ENCODE assay signal across 15 cellular contexts in genomic region chr7:117688126-117688525, GRCh38.
DNase-seq lines count a peak whose midpoint lies in the region; ATAC-seq and TF ChIP-seq lines count a peak whose summit lies in the region.
"Had no signal": no experiment of that assay in that cellular context is flagged by ENCODE, and none has a peak within 500 bp of the region (broad histone marks: within the 10 kb centered on the region; RNA-seq: fewer than 3 reads in every experiment).

No MANE protein-coding gene starts in this region.

- ATAC-seq in RWPE2 (ENCODE audit: low read depth) (peak; percentile 90), esophagus mucosa (peak; percentile 99), HG03039 (IDR thresholded peaks at IDR 0.05; ENCODE audit: unreplicated experiment) (no peak), sciatic nerve (no peak)

- no peaks in the 10 kb centered on the region for H3K9me3 ChIP-seq in Caco-2
- H3K9me3 ChIP-seq in RWPE2 (ENCODE audit: severe bottlenecking), result no peaks in the 10 kb centered on the region
- H3K9me3 ChIP-seq in GM23248 (ENCODE audit: low read depth), result no peaks in the 10 kb centered on the region
- H3K9me3 ChIP-seq in effector memory CD4-positive, alpha-beta T cell (ENCODE audit: control insufficient read depth, low read length), result no peaks in the 10 kb centered on the region
- H3K9me3 ChIP-seq: BLaER1 had no signal

- intact Hi-C loops in Caco-2 (cut with micrococcal nuclease; ENCODE audit: unreplicated experiment), result no loop called here
- intact Hi-C loops in sciatic nerve (cut with DNase I), result no loop called here

- no peaks in the 10 kb centered on the region for H3F3A ChIP-seq in GM23248 (ENCODE audit: insufficient read depth)

- BruUV-seq in Caco-2 (replicated peaks; lab: Mats Ljungman, UMichigan), result no TSS peak

- H2AFZ ChIP-seq in GM23248, result no peak overlapping the region

- peak overlapping the region; percentile 91 for H3K27ac Mint-ChIP-seq in Caco-2 (ENCODE audit: unreplicated experiment)
- H3K27ac Mint-ChIP-seq: CD8-positive, alpha-beta memory T cell; H9 had no signal

- POLR2A ChIA-PET in Caco-2 (lab: Charles Lee), result interaction anchor here (1.8 kb wide), 1 partner anchor 15 kb away, joined by 4 read pairs; no protein-coding TSS in a partner anchor

- H3K4me2 ChIP-seq in GM23248 (ENCODE audit: unreplicated experiment), result no peak overlapping the region
- H3K4me2 ChIP-seq: BLaER1 had no signal

- no peak overlapping the region for H3K9ac ChIP-seq in GM23248
- H3K9ac ChIP-seq: BLaER1 had no signal

- peaks cover 19% of the 10 kb centered on the region for H3K36me3 Mint-ChIP-seq in Caco-2 (ENCODE audit: insufficient read depth, unreplicated experiment)

- 9 to 12% methylated on average over 2 of the region's 2 CpGs for whole genome bisulfite sequencing in GM23248 (ENCODE audit: low coverage in 1 of 2, low lambda C conversion rate in 2 of 2, missing lambda C conversion rate in 2 of 2), 2 experiments

- no peaks in the 10 kb centered on the region for H3K9me2 ChIP-seq in GM23248 (ENCODE audit: insufficient read depth)

- no peaks in the 10 kb centered on the region for H4K20me1 ChIP-seq in GM23248 (ENCODE audit: insufficient read depth)
- H4K20me1 ChIP-seq: BLaER1 had no signal

- TF ChIP-seq CTCF in Caco-2 (IDR thresholded peaks at IDR 0.05; ENCODE audit: insufficient read depth in 1 of 2, low read depth in 1 of 2, low read length in 1 of 2, severe bottlenecking in 1 of 2, unreplicated experiment in 1 of 2) (no peak), RWPE2 (IDR thresholded peaks at IDR 0.05; ENCODE audit: poor library complexity, severe bottlenecking) (no peak)

- DNase-seq in Caco-2 (peak in 1 of 2 experiments; percentile 29), RWPE2 (ENCODE audit: low spot score) (no peak), kidney tubule cell (ENCODE audit: low spot score) (peak; percentile 25), GM23248 (no peak), sciatic nerve (ENCODE audit: low spot score) (no peak)
- DNase-seq in effector memory CD4-positive, alpha-beta T cell, result no peak
- DNase-seq: 8988T; AML-193; CD8-positive, alpha-beta memory T cell; DMS 273 treated with DMSO at 0.1 percent for 48 hours; GOT3; H9 had no signal

- H3K27me3 ChIP-seq in Caco-2 (replicated peaks; ENCODE audit: control insufficient read depth, insufficient read depth, low read length) (no peaks in the 10 kb centered on the region), RWPE2 (ENCODE audit: insufficient read depth, poor library complexity, severe bottlenecking) (no peaks in the 10 kb centered on the region), GM23248 (replicated peaks; ENCODE audit: insufficient read depth) (no peaks in the 10 kb centered on the region)
- H3K27me3 ChIP-seq in effector memory CD4-positive, alpha-beta T cell (replicated peaks; ENCODE audit: control insufficient read depth, insufficient read depth, low read length, poor library complexity, severe bottlenecking), result no peaks in the 10 kb centered on the region
- H3K27me3 ChIP-seq: BLaER1 had no signal

- peak overlapping the region; percentile 42 for H3K27ac ChIP-seq in RWPE2 (ENCODE audit: poor library complexity, severe bottlenecking)
- H3K27ac ChIP-seq in GM23248, result no peak overlapping the region
- H3K27ac ChIP-seq in effector memory CD4-positive, alpha-beta T cell (ENCODE audit: insufficient read depth, low read length, poor library complexity, severe bottlenecking), result no peak overlapping the region
- H3K27ac ChIP-seq: BLaER1 had no signal

- peaks cover 1% of the 10 kb centered on the region; the same call in 1 of the 2 replicates for H3K36me3 ChIP-seq in Caco-2 (ENCODE audit: control insufficient read depth, insufficient read depth, low read length)
- no peaks in the 10 kb centered on the region for H3K36me3 ChIP-seq in RWPE2 (ENCODE audit: low read depth)
- H3K36me3 ChIP-seq in GM23248 (ENCODE audit: low read depth), result no peaks in the 10 kb centered on the region
- H3K36me3 ChIP-seq in effector memory CD4-positive, alpha-beta T cell (ENCODE audit: control insufficient read depth, insufficient read depth, low read length), result no peaks in the 10 kb centered on the region
- H3K36me3 ChIP-seq: BLaER1 had no signal

- CTCF ChIA-PET in Caco-2 (lab: Charles Lee), result interaction anchor here (0.6 to 0.7 kb wide), 2 partner anchors 229 to 288 kb away, joined by 3 to 5 read pairs; no protein-coding TSS in a partner anchor

- H3K79me2 ChIP-seq in GM23248 (ENCODE audit: insufficient read depth), result no peaks in the 10 kb centered on the region

- peaks cover 44% of the 10 kb centered on the region for H3K4me1 Mint-ChIP-seq in Caco-2 (ENCODE audit: low read depth, unreplicated experiment)
- H3K4me1 Mint-ChIP-seq: CD8-positive, alpha-beta memory T cell had no signal

- no peak overlapping the region for H3K4me3 ChIP-seq in Caco-2 (ENCODE audit: low read depth, low read length)
- H3K4me3 ChIP-seq in RWPE2 (ENCODE audit: severe bottlenecking), result no peak overlapping the region
- no peak overlapping the region for H3K4me3 ChIP-seq in GM23248
- H3K4me3 ChIP-seq in effector memory CD4-positive, alpha-beta T cell (ENCODE audit: insufficient read depth, low read depth, low read length, poor library complexity, severe bottlenecking), result no peak overlapping the region
- H3K4me3 ChIP-seq: BLaER1 had no signal

- H3K9me3 Mint-ChIP-seq in Caco-2 (ENCODE audit: unreplicated experiment), result no peaks in the 10 kb centered on the region
- H3K9me3 Mint-ChIP-seq: H9 had no signal

- no peaks in the 10 kb centered on the region for H3K27me3 Mint-ChIP-seq in Caco-2 (ENCODE audit: insufficient read depth, unreplicated experiment)
- H3K27me3 Mint-ChIP-seq: CD8-positive, alpha-beta memory T cell had no signal

- H3K4me1 ChIP-seq in Caco-2, result peaks cover 78% of the 10 kb centered on the region
- H3K4me1 ChIP-seq in RWPE2 (ENCODE audit: insufficient read depth, poor library complexity, severe bottlenecking), result peaks cover 7% of the 10 kb centered on the region
- no peaks in the 10 kb centered on the region for H3K4me1 ChIP-seq in GM23248 (ENCODE audit: insufficient read depth)
- H3K4me1 ChIP-seq in effector memory CD4-positive, alpha-beta T cell (ENCODE audit: control insufficient read depth, insufficient read depth, low read length, poor library complexity, severe bottlenecking), result no peaks in the 10 kb centered on the region
- H3K4me1 ChIP-seq: BLaER1 had no signal

- in situ Hi-C loops in GM23248 (cut with MboI), result no loop called here

- H3K4me3 Mint-ChIP-seq in Caco-2 (ENCODE audit: unreplicated experiment), result no peak overlapping the region
- H3K4me3 Mint-ChIP-seq: CD8-positive, alpha-beta memory T cell; H9 had no signal

Comparison
In these comparisons a context has a peak if more than half of its experiments do, and no peak if none do; other contexts are left out.
1. ATAC-seq: peak in RWPE2 (single experiment) and esophagus mucosa (single experiment); none in HG03039 (single experiment) and sciatic nerve (single experiment).